3 cellular contexts compared by ENCODE assay signal in the genomic region with DNA sequence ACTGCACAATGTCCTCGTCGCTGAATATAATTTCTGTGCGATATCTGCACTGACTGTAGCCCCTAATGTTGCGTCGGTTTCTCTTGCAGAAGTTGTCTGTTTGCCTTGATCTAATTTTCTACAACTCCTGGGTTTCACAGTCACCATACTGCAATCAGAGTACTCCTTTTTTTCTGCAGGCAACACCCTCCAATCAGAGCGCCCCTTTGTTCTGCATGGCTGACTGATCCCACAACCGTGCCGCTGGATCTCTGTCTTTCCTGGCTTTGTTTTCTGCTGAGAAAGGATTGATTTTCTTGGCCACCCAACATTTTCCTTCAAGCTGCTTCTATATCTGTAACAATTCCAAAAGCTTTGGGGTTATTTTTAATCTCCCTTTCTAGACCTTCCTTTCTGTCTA.
TF ChIP-seq lines count a peak whose summit lies in the region.

No MANE protein-coding gene starts in this region.

TF ChIP-seq in GM23338, 12 proteins besides CTCF, POLR2A, EP300 and RAD21 (continues in another document):
- TF ChIP-seq EZH2phosphoT487 (IDR thresholded peaks at IDR 0.05; ENCODE audit: unreplicated experiment) (no peak), CREB1 (CRISPR knock-in tag; IDR thresholded peaks at IDR 0.05; ENCODE audit: low read depth) (no peak), ZNF114 (CRISPR knock-in tag; IDR thresholded peaks at IDR 0.05) (no peak), ZNF331 (CRISPR knock-in tag; IDR thresholded peaks at IDR 0.05; ENCODE audit: low read depth) (no peak)
- TF ChIP-seq, protein P1, sequence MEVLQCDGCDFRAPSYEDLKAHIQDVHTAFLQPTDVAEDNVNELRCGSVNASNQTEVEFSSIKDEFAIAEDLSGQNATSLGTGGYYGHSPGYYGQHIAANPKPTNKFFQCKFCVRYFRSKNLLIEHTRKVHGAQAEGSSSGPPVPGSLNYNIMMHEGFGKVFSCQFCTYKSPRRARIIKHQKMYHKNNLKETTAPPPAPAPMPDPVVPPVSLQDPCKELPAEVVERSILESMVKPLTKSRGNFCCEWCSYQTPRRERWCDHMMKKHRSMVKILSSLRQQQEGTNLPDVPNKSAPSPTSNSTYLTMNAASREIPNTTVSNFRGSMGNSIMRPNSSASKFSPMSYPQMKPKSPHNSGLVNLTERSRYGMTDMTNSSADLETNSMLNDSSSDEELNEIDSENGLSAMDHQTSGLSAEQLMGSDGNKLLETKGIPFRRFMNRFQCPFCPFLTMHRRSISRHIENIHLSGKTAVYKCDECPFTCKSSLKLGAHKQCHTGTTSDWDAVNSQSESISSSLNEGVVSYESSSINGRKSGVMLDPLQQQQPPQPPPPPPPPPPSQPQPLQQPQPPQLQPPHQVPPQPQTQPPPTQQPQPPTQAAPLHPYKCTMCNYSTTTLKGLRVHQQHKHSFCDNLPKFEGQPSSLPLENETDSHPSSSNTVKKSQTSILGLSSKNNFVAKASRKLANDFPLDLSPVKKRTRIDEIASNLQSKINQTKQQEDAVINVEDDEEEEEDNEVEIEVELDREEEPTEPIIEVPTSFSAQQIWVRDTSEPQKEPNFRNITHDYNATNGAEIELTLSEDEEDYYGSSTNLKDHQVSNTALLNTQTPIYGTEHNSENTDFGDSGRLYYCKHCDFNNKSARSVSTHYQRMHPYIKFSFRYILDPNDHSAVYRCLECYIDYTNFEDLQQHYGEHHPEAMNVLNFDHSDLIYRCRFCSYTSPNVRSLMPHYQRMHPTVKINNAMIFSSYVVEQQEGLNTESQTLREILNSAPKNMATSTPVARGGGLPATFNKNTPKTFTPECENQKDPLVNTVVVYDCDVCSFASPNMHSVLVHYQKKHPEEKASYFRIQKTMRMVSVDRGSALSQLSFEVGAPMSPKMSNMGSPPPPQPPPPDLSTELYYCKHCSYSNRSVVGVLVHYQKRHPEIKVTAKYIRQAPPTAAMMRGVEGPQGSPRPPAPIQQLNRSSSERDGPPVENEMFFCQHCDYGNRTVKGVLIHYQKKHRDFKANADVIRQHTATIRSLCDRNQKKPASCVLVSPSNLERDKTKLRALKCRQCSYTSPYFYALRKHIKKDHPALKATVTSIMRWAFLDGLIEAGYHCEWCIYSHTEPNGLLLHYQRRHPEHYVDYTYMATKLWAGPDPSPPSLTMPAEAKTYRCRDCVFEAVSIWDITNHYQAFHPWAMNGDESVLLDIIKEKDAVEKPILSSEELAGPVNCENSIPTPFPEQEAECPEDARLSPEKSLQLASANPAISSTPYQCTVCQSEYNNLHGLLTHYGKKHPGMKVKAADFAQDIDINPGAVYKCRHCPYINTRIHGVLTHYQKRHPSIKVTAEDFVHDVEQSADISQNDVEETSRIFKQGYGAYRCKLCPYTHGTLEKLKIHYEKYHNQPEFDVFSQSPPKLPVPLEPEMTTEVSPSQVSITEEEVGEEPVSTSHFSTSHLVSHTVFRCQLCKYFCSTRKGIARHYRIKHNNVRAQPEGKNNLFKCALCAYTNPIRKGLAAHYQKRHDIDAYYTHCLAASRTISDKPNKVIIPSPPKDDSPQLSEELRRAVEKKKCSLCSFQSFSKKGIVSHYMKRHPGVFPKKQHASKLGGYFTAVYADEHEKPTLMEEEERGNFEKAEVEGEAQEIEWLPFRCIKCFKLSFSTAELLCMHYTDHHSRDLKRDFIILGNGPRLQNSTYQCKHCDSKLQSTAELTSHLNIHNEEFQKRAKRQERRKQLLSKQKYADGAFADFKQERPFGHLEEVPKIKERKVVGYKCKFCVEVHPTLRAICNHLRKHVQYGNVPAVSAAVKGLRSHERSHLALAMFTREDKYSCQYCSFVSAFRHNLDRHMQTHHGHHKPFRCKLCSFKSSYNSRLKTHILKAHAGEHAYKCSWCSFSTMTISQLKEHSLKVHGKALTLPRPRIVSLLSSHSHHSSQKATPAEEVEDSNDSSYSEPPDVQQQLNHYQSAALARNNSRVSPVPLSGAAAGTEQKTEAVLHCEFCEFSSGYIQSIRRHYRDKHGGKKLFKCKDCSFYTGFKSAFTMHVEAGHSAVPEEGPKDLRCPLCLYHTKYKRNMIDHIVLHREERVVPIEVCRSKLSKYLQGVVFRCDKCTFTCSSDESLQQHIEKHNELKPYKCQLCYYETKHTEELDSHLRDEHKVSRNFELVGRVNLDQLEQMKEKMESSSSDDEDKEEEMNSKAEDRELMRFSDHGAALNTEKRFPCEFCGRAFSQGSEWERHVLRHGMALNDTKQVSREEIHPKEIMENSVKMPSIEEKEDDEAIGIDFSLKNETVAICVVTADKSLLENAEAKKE (CRISPR knock-in tag; IDR thresholded peaks at IDR 0.05), result no peak

TF ChIP-seq in WTC11, 78 proteins besides CTCF, POLR2A, EP300 and RAD21:
- TF ChIP-seq ZNF425 (CRISPR knock-in tag; conservative IDR thresholded peaks at IDR 0.05) (no peak), PRDM15 (CRISPR knock-in tag; IDR thresholded peaks at IDR 0.05) (no peak), RORB (CRISPR knock-in tag; IDR thresholded peaks at IDR 0.05) (no peak), SMAD4 (CRISPR knock-in tag; IDR thresholded peaks at IDR 0.05) (no peak)

TF ChIP-seq in H1, 55 proteins besides CTCF, POLR2A, EP300 and RAD21:
- TF ChIP-seq FOSL1 (IDR thresholded peaks at IDR 0.05; ENCODE audit: insufficient read depth, low read depth, low read length) (no peak), POU5F1 (IDR thresholded peaks at IDR 0.05; ENCODE audit: low read depth, low read length) (no peak), ASH2L (IDR thresholded peaks at IDR 0.05; ENCODE audit: low read length) (no peak)
